8 cellular contexts compared by ENCODE assay signal in genomic region chr6:90103056-90103793, GRCh38.
A peak's percentile ranks its signal among the peaks of the same experiment; 100 is the strongest.
DNase-seq lines count a peak whose midpoint lies in the region; ATAC-seq lines count a peak whose summit lies in the region.

No MANE protein-coding gene starts in this region.

- intact Hi-C loops in CD4-positive, alpha-beta memory T cell (cut with micrococcal nuclease): no loop called here

- peaks cover 0 to 3% of the 10 kb centered on the region in 2 donors for H3K36me3 Mint-ChIP-seq in CD4-positive, alpha-beta memory T cell
- no peaks in the 10 kb centered on the region for H3K36me3 Mint-ChIP-seq in activated T-helper 17 cell treated with anti-CD3 and anti-CD28 coated beads, Interleukin-2, amount 50 U/mL, for 72 hours (ENCODE audit: low read depth)
- peaks cover 19 to 35% of the 10 kb centered on the region in 2 donors for H3K36me3 Mint-ChIP-seq in stimulated activated naive B cell treated with anti-CD40 and anti-IgM and Interleukin-4, amounts not matched to agents 10 μg/mL and 1 μg/mL and 100 μg/mL, for 72 hours

- in situ Hi-C loops in G401 (cut with HindIII; ENCODE audit: low sequenced_read_pairs): no loop called here

- CTCF ChIA-PET in CD4-positive, alpha-beta memory T cell (lab: Charles Lee; ENCODE audit: partially characterized antibody): no interaction called here

- POLR2A ChIA-PET in CD4-positive, alpha-beta memory T cell (lab: Charles Lee; ENCODE audit: partially characterized antibody): no interaction called here

- peak overlapping the region; percentile 53 to 62 for H3K4me3 ChIP-seq in CD4-positive, alpha-beta memory T cell (ENCODE audit: low read length in 2 of 2)

- H3K4me1 ChIP-seq in CD4-positive, alpha-beta memory T cell (ENCODE audit: insufficient read depth, low read length): peaks cover 59% of the 10 kb centered on the region

- H3K36me3 ChIP-seq in CD4-positive, alpha-beta memory T cell (ENCODE audit: insufficient read depth, low read length): no peaks in the 10 kb centered on the region

- H3K9me3 Mint-ChIP-seq in CD4-positive, alpha-beta memory T cell: peaks cover 0 to 1% (median 0%) of the 10 kb centered on the region in 8 donors
- no peaks in the 10 kb centered on the region for H3K9me3 Mint-ChIP-seq in activated T-helper 17 cell treated with anti-CD3 and anti-CD28 coated beads, Interleukin-2, amount 50 U/mL, for 72 hours
- peaks cover 0 to 4% of the 10 kb centered on the region in 2 donors for H3K9me3 Mint-ChIP-seq in stimulated activated naive B cell treated with anti-CD40 and anti-IgM and Interleukin-4, amounts not matched to agents 10 μg/mL and 1 μg/mL and 100 μg/mL, for 72 hours

- H3K4me3 Mint-ChIP-seq in CD4-positive, alpha-beta memory T cell: peak overlapping the region; percentile 86 to 94 (median 88)
- H3K4me3 Mint-ChIP-seq in activated T-helper 17 cell treated with anti-CD3 and anti-CD28 coated beads, Interleukin-2, amount 50 U/mL, for 72 hours: peak overlapping the region; percentile 61
- peak overlapping the region; percentile 76 to 77 for H3K4me3 Mint-ChIP-seq in stimulated activated naive B cell treated with anti-CD40 and anti-IgM and Interleukin-4, amounts not matched to agents 10 μg/mL and 1 μg/mL and 100 μg/mL, for 72 hours

- peak overlapping the region in 6 of 7 donors; percentile 73 to 93 (median 85) for H3K27ac Mint-ChIP-seq in CD4-positive, alpha-beta memory T cell
- H3K27ac Mint-ChIP-seq in activated T-helper 17 cell treated with anti-CD3 and anti-CD28 coated beads, Interleukin-2, amount 50 U/mL, for 72 hours: peak overlapping the region; percentile 57
- H3K27ac Mint-ChIP-seq in stimulated activated naive B cell treated with anti-CD40 and anti-IgM and Interleukin-4, amounts not matched to agents 10 μg/mL and 1 μg/mL and 100 μg/mL, for 72 hours: peak overlapping the region; percentile 97

- H3K9me3 ChIP-seq in CD4-positive, alpha-beta memory T cell (ENCODE audit: control insufficient read depth in 1 of 2, low read length in 2 of 2): no peaks in the 10 kb centered on the region

- H3K4me1 Mint-ChIP-seq in CD4-positive, alpha-beta memory T cell: peaks cover 44 to 73% (median 56%) of the 10 kb centered on the region in 4 donors
- H3K4me1 Mint-ChIP-seq in activated T-helper 17 cell treated with anti-CD3 and anti-CD28 coated beads, Interleukin-2, amount 50 U/mL, for 72 hours: peaks cover 35% of the 10 kb centered on the region
- peaks cover 51 to 90% of the 10 kb centered on the region in 2 donors for H3K4me1 Mint-ChIP-seq in stimulated activated naive B cell treated with anti-CD40 and anti-IgM and Interleukin-4, amounts not matched to agents 10 μg/mL and 1 μg/mL and 100 μg/mL, for 72 hours

- no peaks in the 10 kb centered on the region for H3K27me3 ChIP-seq in CD4-positive, alpha-beta memory T cell (ENCODE audit: insufficient read depth, low read length)

- ATAC-seq in GM19328 (IDR thresholded peaks at IDR 0.05; ENCODE audit: unreplicated experiment) (peak; percentile 60), HG03196 (IDR thresholded peaks at IDR 0.05; ENCODE audit: unreplicated experiment) (peak; percentile 79)
- peak; percentile 76 for ATAC-seq in activated T-helper 17 cell treated with anti-CD3 and anti-CD28 coated beads, Interleukin-2, amount 50 U/mL, for 72 hours (replicated peaks)
- ATAC-seq in stimulated activated naive B cell treated with anti-CD40 and anti-IgM and Interleukin-4, amounts not matched to agents 10 μg/mL and 1 μg/mL and 100 μg/mL, for 72 hours (replicated peaks): peak; percentile 35 to 39

- no peaks in the 10 kb centered on the region for H3K27me3 Mint-ChIP-seq in CD4-positive, alpha-beta memory T cell
- H3K27me3 Mint-ChIP-seq in activated T-helper 17 cell treated with anti-CD3 and anti-CD28 coated beads, Interleukin-2, amount 50 U/mL, for 72 hours: no peaks in the 10 kb centered on the region
- H3K27me3 Mint-ChIP-seq in stimulated activated naive B cell treated with anti-CD40 and anti-IgM and Interleukin-4, amounts not matched to agents 10 μg/mL and 1 μg/mL and 100 μg/mL, for 72 hours: no peaks in the 10 kb centered on the region

- no peak overlapping the region for H3K27ac ChIP-seq in CD4-positive, alpha-beta memory T cell (ENCODE audit: low read depth, low read length)

- DNase-seq in CD4-positive, alpha-beta memory T cell: peak; percentile 36 to 77 (median 53)
- no peak for DNase-seq in stimulated activated naive B cell treated with anti-CD40 and anti-IgM and Interleukin-4, amounts not matched to agents 10 μg/mL and 1 μg/mL and 100 μg/mL, for 72 hours
- no peak for DNase-seq in NK-92 (lab: John Stamatoyannopoulos, UW; ENCODE audit: unreplicated experiment)
- DNase-seq in G401 (ENCODE audit: low spot score): no peak
- no peak for DNase-seq in DMS79 (lab: John Stamatoyannopoulos, UW)

Comparison
In these comparisons a context has a peak if more than half of its experiments do, and no peak if none do; other contexts are left out.
1. DNase-seq: peak in CD4-positive, alpha-beta memory T cell (5 of 5); none in stimulated activated naive B cell treated with anti-CD40 and anti-IgM and Interleukin-4, amounts not matched to agents 10 μg/mL and 1 μg/mL and 100 μg/mL, for 72 hours (single experiment), NK-92 (single experiment), G401 (single experiment) and DMS79 (single experiment).
2. Peak in every context shown above with its lines, with median percentiles within 50 percentile points of each other: H3K27ac Mint-ChIP-seq, H3K4me3 Mint-ChIP-seq and ATAC-seq.